In the genomic region with DNA sequence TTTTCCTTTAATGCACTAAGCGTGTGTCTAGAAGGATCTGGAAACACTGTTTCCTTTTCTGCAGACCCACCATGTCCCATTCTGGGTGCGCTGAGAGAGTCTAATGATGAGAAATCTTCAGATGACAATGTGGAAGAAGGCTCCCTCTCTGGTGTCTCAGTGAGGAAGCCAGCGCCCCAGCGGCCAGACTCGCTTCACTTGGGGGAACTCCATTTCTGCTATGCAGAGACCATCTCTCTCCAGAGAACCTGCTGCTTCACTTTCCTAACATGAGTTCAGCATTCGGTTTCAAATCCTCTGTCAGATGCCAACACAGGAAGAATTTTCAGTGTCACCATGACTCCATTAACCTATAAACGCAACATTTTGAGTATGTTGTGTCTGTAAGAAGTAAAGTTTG, we compare ENCODE assay signal across 20 cellular contexts.
"Had no signal": no experiment of that assay in that cellular context is flagged by ENCODE, and none has a peak within 500 bp of the region (broad histone marks: within the 10 kb centered on the region; RNA-seq: fewer than 3 reads in every experiment).

No MANE protein-coding gene starts in this region.

- FAIRE-seq: astrocyte had no signal

- H3K9me2 ChIP-seq: SK-N-SH had no signal

- H3K36me3 ChIP-seq: WERI-Rb-1 had no signal

- H3K9me3 ChIP-seq: SK-N-SH had no signal

- H3K4me2 ChIP-seq: SK-N-SH had no signal

- ATAC-seq: activated CD8-positive, alpha-beta memory T cell treated with anti-CD3 and anti-CD28 coated beads, Interleukin-2, amount 10 ng/mL, durations not matched to agents 7 days and 5 days; PC-3 had no signal

- DNase-seq: activated CD4-positive, alpha-beta T cell treated with anti-CD3 and anti-CD28 coated beads for 4 hours; activated CD4-positive, alpha-beta T cell treated with anti-CD3 and anti-CD28 coated beads, Interleukin-2, amount 50 U/mL, for 4 hours; activated CD8-positive, alpha-beta memory T cell treated with anti-CD3 and anti-CD28 coated beads, Interleukin-2, amount 10 ng/mL, durations not matched to agents 7 days and 5 days; activated effector memory CD4-positive, alpha-beta T cell treated with Interleukin-2 at 50 U/mL for 16 hours; activated naive CD4-positive, alpha-beta T cell; activated T-cell treated with anti-CD3 and anti-CD28 coated beads, Interleukin-2, amount 50 U/mL, for 24 hours; amygdala; Kasumi-1; KBM-7; NCI-H1092 treated with DMSO at 0.1 percent for 48 hours; NCI-H1417 treated with DMSO at 0.1 percent for 48 hours; NCI-H1694; NCI-H2029 treated with DMSO at 0.1 percent for 48 hours; NCI-H446; NCI-H524; PC-3; SK-N-SH; T-helper 1 cell; WERI-Rb-1 had no signal

- H3K27ac ChIP-seq: WERI-Rb-1 had no signal
